Comparison of ENCODE assay signal across 21 cellular contexts in the genomic region with DNA sequence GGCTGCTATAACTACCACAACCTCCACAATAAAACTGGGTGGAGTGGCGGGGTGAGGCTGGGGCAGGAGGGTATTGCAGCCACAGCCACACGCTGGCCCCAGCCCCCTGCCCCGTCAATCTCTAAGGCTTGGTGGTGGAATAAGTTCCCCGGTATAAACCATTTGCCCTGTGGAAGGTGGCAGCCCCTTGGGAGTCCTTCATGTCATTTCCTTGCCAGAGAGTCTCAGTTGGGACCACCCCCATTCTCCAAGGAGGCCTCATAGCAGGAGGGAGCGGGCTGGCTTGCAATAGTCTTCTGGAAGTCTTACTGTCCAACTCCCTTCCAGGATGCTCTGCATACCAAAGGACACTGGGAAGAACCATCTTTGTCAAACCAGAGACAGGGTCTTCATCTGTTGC. TPM values are rescaled to one million over a fixed set of nuclear protein-coding genes. Genes with fewer than 3 reads are reported as not detected.
DNase-seq lines count a peak whose midpoint lies in the region; ATAC-seq and TF ChIP-seq lines count a peak whose summit lies in the region.
"Had no signal": no experiment of that assay in that cellular context is flagged by ENCODE, and none has a peak within 500 bp of the region (broad histone marks: within the 10 kb centered on the region; RNA-seq: fewer than 3 reads in every experiment).

No MANE protein-coding gene starts in this region.

- H3K27me3 ChIP-seq in skeletal muscle tissue (ENCODE audit: control insufficient read depth in 3 of 3, insufficient read depth in 3 of 3, low read length in 3 of 3): no peaks in the 10 kb centered on the region

- H3K27me3 Mint-ChIP-seq in natural killer cell (ENCODE audit: low read depth in 2 of 2): no peaks in the 10 kb centered on the region
- H3K27me3 Mint-ChIP-seq in natural killer cell treated with Interleukin-12 subunit alpha and Interleukin-12 subunit beta and Interleukin-15 and Interleukin-18, amount 100 ng/mL, for 72 hours: no peaks in the 10 kb centered on the region
- H3K27me3 Mint-ChIP-seq in immature natural killer cell (ENCODE audit: low read depth in 3 of 3): peaks cover 0 to 5% (median 0%) of the 10 kb centered on the region in 3 donors
- H3K27me3 Mint-ChIP-seq: CD4-positive, alpha-beta memory T cell had no signal

- peaks cover 13 to 33% (median 28%) of the 10 kb centered on the region in 3 donors for H3K4me1 ChIP-seq in skeletal muscle tissue (ENCODE audit: control insufficient read depth in 3 of 3, insufficient read depth in 3 of 3, low read length in 3 of 3)

- H3K27ac Mint-ChIP-seq in natural killer cell: peak overlapping the region; percentile 92 to 93
- peak overlapping the region in 1 of 2 donors; percentile 77 for H3K27ac Mint-ChIP-seq in natural killer cell treated with Interleukin-12 subunit alpha and Interleukin-12 subunit beta and Interleukin-15 and Interleukin-18, amount 100 ng/mL, for 72 hours
- H3K27ac Mint-ChIP-seq in immature natural killer cell: peak overlapping the region; percentile 6 to 98 (median 56)
- H3K27ac Mint-ChIP-seq: HFFc6 had no signal

- ATAC-seq in natural killer cell (no peak), GM18511 (IDR thresholded peaks at IDR 0.05; ENCODE audit: unreplicated experiment) (no peak)
- no peak for ATAC-seq in natural killer cell treated with Interleukin-12 subunit alpha and Interleukin-12 subunit beta and Interleukin-15 and Interleukin-18, amount 100 ng/mL, for 72 hours

- peak overlapping the region in 1 of 3 donors; percentile 54 for H3K9ac ChIP-seq in skeletal muscle tissue (ENCODE audit: low read depth in 1 of 3, low read length in 3 of 3)

- no peak overlapping the region for H3K4me3 Mint-ChIP-seq in natural killer cell
- no peak overlapping the region for H3K4me3 Mint-ChIP-seq in natural killer cell treated with Interleukin-12 subunit alpha and Interleukin-12 subunit beta and Interleukin-15 and Interleukin-18, amount 100 ng/mL, for 72 hours
- no peak overlapping the region for H3K4me3 Mint-ChIP-seq in immature natural killer cell
- H3K4me3 Mint-ChIP-seq: CD4-positive, alpha-beta memory T cell; HFFc6 had no signal

- H3K36me3 Mint-ChIP-seq in natural killer cell: peaks cover 14% of the 10 kb centered on the region
- H3K36me3 Mint-ChIP-seq in natural killer cell treated with Interleukin-12 subunit alpha and Interleukin-12 subunit beta and Interleukin-15 and Interleukin-18, amount 100 ng/mL, for 72 hours: peaks cover 14% of the 10 kb centered on the region
- peaks cover 22 to 63% (median 38%) of the 10 kb centered on the region in 3 donors for H3K36me3 Mint-ChIP-seq in immature natural killer cell

- intact Hi-C loops in natural killer cell (cut with micrococcal nuclease): no loop called here

- H3K9me3 Mint-ChIP-seq in natural killer cell (no peaks in the 10 kb centered on the region), immature natural killer cell (no peaks in the 10 kb centered on the region)
- H3K9me3 Mint-ChIP-seq in natural killer cell treated with Interleukin-12 subunit alpha and Interleukin-12 subunit beta and Interleukin-15 and Interleukin-18, amount 100 ng/mL, for 72 hours: peaks cover 5% of the 10 kb centered on the region

- H3K36me3 ChIP-seq in skeletal muscle tissue (ENCODE audit: control insufficient read depth in 3 of 3, insufficient read depth in 3 of 3, low read length in 3 of 3): no peaks in the 10 kb centered on the region

- H3K4me1 Mint-ChIP-seq in natural killer cell (peaks cover 55 to 78% of the 10 kb centered on the region in 2 donors), immature natural killer cell (peaks cover 74 to 90% of the 10 kb centered on the region in 2 donors)
- peaks cover 36 to 42% of the 10 kb centered on the region in 2 donors for H3K4me1 Mint-ChIP-seq in natural killer cell treated with Interleukin-12 subunit alpha and Interleukin-12 subunit beta and Interleukin-15 and Interleukin-18, amount 100 ng/mL, for 72 hours (ENCODE audit: low read depth in 2 of 2)

- H3K9me3 ChIP-seq in skeletal muscle tissue (ENCODE audit: control insufficient read depth in 3 of 3, low read length in 3 of 3): no peaks in the 10 kb centered on the region

- peak overlapping the region; percentile 82 for H3K27ac ChIP-seq in skeletal muscle tissue (ENCODE audit: low read depth, low read length)

- TF ChIP-seq CTCF in natural killer cell (IDR thresholded peaks at IDR 0.05): no peak

- H3K4me3 ChIP-seq in skeletal muscle tissue (ENCODE audit: low read length in 3 of 3): no peak overlapping the region

- DNase-seq in natural killer cell: no peak
- no peak for DNase-seq in natural killer cell treated with Interleukin-12 subunit alpha and Interleukin-12 subunit beta and Interleukin-15 and Interleukin-18, amount 100 ng/mL, for 72 hours (ENCODE audit: low spot score)
- no peak for DNase-seq in immature natural killer cell
- DNase-seq in NCI-H2029 (lab: John Stamatoyannopoulos, UW): no peak
- DNase-seq in activated CD4-positive, alpha-beta T cell treated with anti-CD3 and anti-CD28 coated beads for 1 hour: no peak
- DNase-seq: CD4-positive, alpha-beta memory T cell; DMS153; GDM1; HFFc6; KG1; NCI-H1105 treated with DMSO at 0.1 percent for 48 hours; NCI-H1694; NCI-H510A treated with DMSO at 0.1 percent for 48 hours; NCI-H774; OCI-M1; Right ventricle myocardium superior had no signal

RNA-seq across cellular contexts. Expression of a gene that starts 19.4 kb away (rescaled TPM):
- 100 to 1,000 TPM; 287 to 370 (median 295) TPM for total RNA-seq in natural killer cell
- total RNA-seq in natural killer cell treated with Interleukin-12 subunit alpha and Interleukin-12 subunit beta and Interleukin-15 and Interleukin-18, amount 100 ng/mL, for 72 hours: 10 to 100 TPM; 17.6 to 43.7 TPM
- polyA plus RNA-seq in immature natural killer cell: 100 to 1,000 TPM; 357 to 514 (median 505) TPM
- total RNA-seq in skeletal muscle tissue: 1.0 TPM
- total RNA-seq: Daoy, H4, HFFc6 had no signal
- polyA plus RNA-seq: BJ had no signal

RNA-seq across cellular contexts. Expression of a gene that starts 45.4 kb away (rescaled TPM):
- total RNA-seq in natural killer cell (1 to 10 TPM; 2.0 to 4.9 (median 3.5) TPM), skeletal muscle tissue (not detected)
- under 1 TPM; 0.17 to 0.39 TPM for total RNA-seq in natural killer cell treated with Interleukin-12 subunit alpha and Interleukin-12 subunit beta and Interleukin-15 and Interleukin-18, amount 100 ng/mL, for 72 hours
- polyA plus RNA-seq in immature natural killer cell: 1 to 10 TPM; 4.2 to 6.3 (median 5.5) TPM
- total RNA-seq: Daoy, H4, HFFc6 had no signal
- polyA plus RNA-seq: BJ; CD4-positive, alpha-beta memory T cell had no signal

RNA-seq across cellular contexts. Expression of a gene that starts 54.0 kb away (rescaled TPM):
- total RNA-seq in natural killer cell: under 1 TPM; 0.26 to 0.60 (median 0.29) TPM
- under 1 TPM in 1 of 2 donors, not detected in 1; 0.25 TPM for total RNA-seq in natural killer cell treated with Interleukin-12 subunit alpha and Interleukin-12 subunit beta and Interleukin-15 and Interleukin-18, amount 100 ng/mL, for 72 hours
- 1 to 10 TPM in 1 of 3 donors, under 1 TPM in 1, not detected in 1; 0.89 to 3.2 TPM for polyA plus RNA-seq in immature natural killer cell
- 44.4 TPM for total RNA-seq in skeletal muscle tissue
- total RNA-seq: CD4-positive, alpha-beta memory T cell; HFFc6 had no signal
- polyA plus RNA-seq: CD4-positive, alpha-beta memory T cell had no signal

Comparison
In these comparisons a context has a peak if more than half of its experiments do, and no peak if none do; other contexts are left out.
1. RNA of a gene that starts 54.0 kb away (total RNA-seq): 44.4 TPM in skeletal muscle tissue (single experiment); 0.26 to 0.60 TPM in natural killer cell and 0.25 TPM in natural killer cell treated with Interleukin-12 subunit alpha and Interleukin-12 subunit beta and Interleukin-15 and Interleukin-18, amount 100 ng/mL, for 72 hours; every median in the first group is over 10 times any median in the second.